ENCODE assay signal across 27 cellular contexts in the genomic region with DNA sequence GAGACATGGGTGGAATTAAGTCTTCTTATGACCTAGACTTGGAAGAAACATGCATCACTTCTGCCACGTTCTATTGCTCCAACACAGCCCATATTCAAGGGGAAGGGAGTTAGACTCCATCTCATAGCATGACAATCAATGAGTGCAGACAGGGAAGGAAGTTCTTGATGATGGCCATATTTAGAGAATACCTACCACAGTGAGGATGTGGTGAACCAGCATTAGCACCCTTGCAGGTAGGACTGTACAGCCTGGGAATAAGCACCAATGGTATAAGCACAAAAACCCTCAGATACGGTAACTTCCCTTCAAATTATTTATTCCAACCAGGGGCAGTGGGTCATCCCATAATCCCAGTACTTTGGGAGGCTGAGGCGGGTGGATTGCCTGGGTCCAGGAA. TPM values are rescaled to one million over a fixed set of nuclear protein-coding genes. Genes with fewer than 3 reads are reported as not detected.
DNase-seq lines count a peak whose midpoint lies in the region; ATAC-seq and TF ChIP-seq lines count a peak whose summit lies in the region.
"Had no signal": no experiment of that assay in that cellular context is flagged by ENCODE, and none has a peak within 500 bp of the region (broad histone marks: within the 10 kb centered on the region; RNA-seq: fewer than 3 reads in every experiment).

No MANE protein-coding gene starts in this region.

- H3K4me1 ChIP-seq in tibial artery: no peaks in the 10 kb centered on the region
- H3K4me1 ChIP-seq: BLaER1 had no signal

- H3K27ac Mint-ChIP-seq in activated CD4-positive, alpha-beta T cell treated with anti-CD3 and anti-CD28 coated beads, Interleukin-2, amount 10 ng/mL, durations not matched to agents 24 days and 14 days: no peak overlapping the region
- H3K27ac Mint-ChIP-seq in activated naive CD8-positive, alpha-beta T cell treated with anti-CD3 and anti-CD28 coated beads, Interleukin-2, amount 10 ng/mL, durations not matched to agents 7 days and 5 days: no peak overlapping the region
- H3K27ac Mint-ChIP-seq in activated naive CD8-positive, alpha-beta T cell treated with anti-CD3 and anti-CD28 coated beads for 36 hours: no peak overlapping the region
- H3K27ac Mint-ChIP-seq: CD4-positive, CD25-positive, alpha-beta regulatory T cell had no signal

- intact Hi-C loops in activated CD4-positive, alpha-beta T cell treated with anti-CD3 and anti-CD28 coated beads, Interleukin-2, amount 10 ng/mL, durations not matched to agents 24 days and 14 days (cut with micrococcal nuclease): no loop called here
- intact Hi-C loops in tibial artery (cut with DNase I; ENCODE audit: low total_unique reads): no loop called here

- no peaks in the 10 kb centered on the region for H3K36me3 Mint-ChIP-seq in activated CD4-positive, alpha-beta T cell treated with anti-CD3 and anti-CD28 coated beads, Interleukin-2, amount 10 ng/mL, durations not matched to agents 24 days and 14 days (ENCODE audit: low read depth)
- no peaks in the 10 kb centered on the region for H3K36me3 Mint-ChIP-seq in activated naive CD8-positive, alpha-beta T cell treated with anti-CD3 and anti-CD28 coated beads, Interleukin-2, amount 10 ng/mL, durations not matched to agents 7 days and 5 days
- H3K36me3 Mint-ChIP-seq in activated naive CD8-positive, alpha-beta T cell treated with anti-CD3 and anti-CD28 coated beads for 36 hours: no peaks in the 10 kb centered on the region
- H3K36me3 Mint-ChIP-seq: CD4-positive, CD25-positive, alpha-beta regulatory T cell had no signal

- peak; percentile 59 for DNase-seq in activated CD4-positive, alpha-beta T cell treated with anti-CD3 and anti-CD28 coated beads, Interleukin-2, amount 10 ng/mL, durations not matched to agents 24 days and 14 days
- DNase-seq in activated CD4-positive, alpha-beta T cell treated with anti-CD3 and anti-CD28 coated beads for 48 hours: no peak
- no peak for DNase-seq in activated naive CD8-positive, alpha-beta T cell treated with anti-CD3 and anti-CD28 coated beads, Interleukin-2, amount 10 ng/mL, durations not matched to agents 7 days and 5 days
- no peak for DNase-seq in activated naive CD8-positive, alpha-beta T cell treated with anti-CD3 and anti-CD28 coated beads for 36 hours
- DNase-seq in central memory CD4-positive, alpha-beta T cell: peak; percentile 10
- DNase-seq in NCI-H1436 (lab: John Stamatoyannopoulos, UW) (no peak), AG08396 (ENCODE audit: low spot score) (no peak), tibial artery (no peak)
- DNase-seq: ACHN, DMS153, DND-41, Kasumi-1, NCI-H1092 treated with DMSO at 0.1 percent for 48 hours, NCI-H1436 treated with DMSO at 0.1 percent for 48 hours, NCI-H187 treated with DMSO at 0.1 percent for 48 hours, NCI-H446, NCI-H524 treated with DMSO at 0.1 percent for 48 hours, NCI-H774, SIG-M5, SK-N-SH had no signal

- no peaks in the 10 kb centered on the region for H3K36me3 ChIP-seq in tibial artery
- H3K36me3 ChIP-seq: BLaER1 had no signal

- peaks cover 3% of the 10 kb centered on the region for H3K9me3 Mint-ChIP-seq in activated CD4-positive, alpha-beta T cell treated with anti-CD3 and anti-CD28 coated beads, Interleukin-2, amount 10 ng/mL, durations not matched to agents 24 days and 14 days
- no peaks in the 10 kb centered on the region for H3K9me3 Mint-ChIP-seq in activated naive CD8-positive, alpha-beta T cell treated with anti-CD3 and anti-CD28 coated beads, Interleukin-2, amount 10 ng/mL, durations not matched to agents 7 days and 5 days
- H3K9me3 Mint-ChIP-seq in activated naive CD8-positive, alpha-beta T cell treated with anti-CD3 and anti-CD28 coated beads for 36 hours: no peaks in the 10 kb centered on the region

- H3K27me3 ChIP-seq in tibial artery: no peaks in the 10 kb centered on the region

- ATAC-seq in activated naive CD8-positive, alpha-beta T cell treated with anti-CD3 and anti-CD28 coated beads, Interleukin-2, amount 10 ng/mL, durations not matched to agents 7 days and 5 days (ENCODE audit: low read depth): peak; percentile 88
- ATAC-seq: HepG2, K562 had no signal

- H3K4me3 Mint-ChIP-seq in activated CD4-positive, alpha-beta T cell treated with anti-CD3 and anti-CD28 coated beads, Interleukin-2, amount 10 ng/mL, durations not matched to agents 24 days and 14 days: no peak overlapping the region
- no peak overlapping the region for H3K4me3 Mint-ChIP-seq in activated naive CD8-positive, alpha-beta T cell treated with anti-CD3 and anti-CD28 coated beads, Interleukin-2, amount 10 ng/mL, durations not matched to agents 7 days and 5 days
- H3K4me3 Mint-ChIP-seq in activated naive CD8-positive, alpha-beta T cell treated with anti-CD3 and anti-CD28 coated beads for 36 hours: no peak overlapping the region
- H3K4me3 Mint-ChIP-seq: CD4-positive, CD25-positive, alpha-beta regulatory T cell had no signal

- POLR2A ChIA-PET in activated naive CD8-positive, alpha-beta T cell treated with anti-CD3 and anti-CD28 coated beads, Interleukin-2, amount 10 ng/mL, durations not matched to agents 7 days and 5 days (lab: Charles Lee): no interaction called here

- H3K27ac ChIP-seq in tibial artery: no peak overlapping the region
- H3K27ac ChIP-seq: 22Rv1, BLaER1 had no signal

- no peak overlapping the region for H3K4me3 ChIP-seq in tibial artery
- H3K4me3 ChIP-seq: BLaER1, K562 had no signal

- H3K27me3 Mint-ChIP-seq in activated CD4-positive, alpha-beta T cell treated with anti-CD3 and anti-CD28 coated beads, Interleukin-2, amount 10 ng/mL, durations not matched to agents 24 days and 14 days: peaks cover 2% of the 10 kb centered on the region
- H3K27me3 Mint-ChIP-seq in activated naive CD8-positive, alpha-beta T cell treated with anti-CD3 and anti-CD28 coated beads, Interleukin-2, amount 10 ng/mL, durations not matched to agents 7 days and 5 days: peaks cover 9% of the 10 kb centered on the region
- no peaks in the 10 kb centered on the region for H3K27me3 Mint-ChIP-seq in activated naive CD8-positive, alpha-beta T cell treated with anti-CD3 and anti-CD28 coated beads for 36 hours
- H3K27me3 Mint-ChIP-seq: CD4-positive, CD25-positive, alpha-beta regulatory T cell had no signal

- no peaks in the 10 kb centered on the region for H3K9me3 ChIP-seq in tibial artery
- H3K9me3 ChIP-seq: BLaER1, SK-N-SH had no signal

- peaks cover 19% of the 10 kb centered on the region for H3K4me1 Mint-ChIP-seq in activated CD4-positive, alpha-beta T cell treated with anti-CD3 and anti-CD28 coated beads, Interleukin-2, amount 10 ng/mL, durations not matched to agents 24 days and 14 days
- H3K4me1 Mint-ChIP-seq in activated naive CD8-positive, alpha-beta T cell treated with anti-CD3 and anti-CD28 coated beads, Interleukin-2, amount 10 ng/mL, durations not matched to agents 7 days and 5 days: peaks cover 14% of the 10 kb centered on the region
- peaks cover 9% of the 10 kb centered on the region for H3K4me1 Mint-ChIP-seq in activated naive CD8-positive, alpha-beta T cell treated with anti-CD3 and anti-CD28 coated beads for 36 hours

- no peak for TF ChIP-seq CTCF in tibial artery (IDR thresholded peaks at IDR 0.05)

RNA-seq across cellular contexts. Expression of a gene that starts 29.8 kb away (rescaled TPM):
- total RNA-seq in activated CD4-positive, alpha-beta T cell treated with anti-CD3 and anti-CD28 coated beads, Interleukin-2, amount 10 ng/mL, durations not matched to agents 24 days and 14 days: not detected in 2 replicates
- total RNA-seq in activated naive CD8-positive, alpha-beta T cell treated with anti-CD3 and anti-CD28 coated beads, Interleukin-2, amount 10 ng/mL, durations not matched to agents 7 days and 5 days: not detected
- total RNA-seq in activated naive CD8-positive, alpha-beta T cell treated with anti-CD3 and anti-CD28 coated beads for 36 hours: not detected
- total RNA-seq: CD4-positive, CD25-positive, alpha-beta regulatory T cell; HepG2; HT1080; M059J had no signal

RNA-seq across cellular contexts. Expression of a gene that starts 43.7 kb away (rescaled TPM):
- total RNA-seq in activated CD4-positive, alpha-beta T cell treated with anti-CD3 and anti-CD28 coated beads, Interleukin-2, amount 10 ng/mL, durations not matched to agents 24 days and 14 days: 0.45 TPM in 1 of 2 replicates, not detected in the other
- total RNA-seq in activated naive CD8-positive, alpha-beta T cell treated with anti-CD3 and anti-CD28 coated beads, Interleukin-2, amount 10 ng/mL, durations not matched to agents 7 days and 5 days: 1 to 10 TPM in 1 of 2 experiments, under 1 TPM in 1; 0.77 to 1.9 TPM
- under 1 TPM; 0.52 to 0.56 TPM for total RNA-seq in activated naive CD8-positive, alpha-beta T cell treated with anti-CD3 and anti-CD28 coated beads for 36 hours
- total RNA-seq: CD4-positive, CD25-positive, alpha-beta regulatory T cell; HepG2; HT1080; M059J had no signal

Comparison
In these comparisons a context has a peak if more than half of its experiments do, and no peak if none do; other contexts are left out.
1. DNase-seq: peak in activated CD4-positive, alpha-beta T cell treated with anti-CD3 and anti-CD28 coated beads, Interleukin-2, amount 10 ng/mL, durations not matched to agents 24 days and 14 days (single experiment) and central memory CD4-positive, alpha-beta T cell (single experiment); none in activated CD4-positive, alpha-beta T cell treated with anti-CD3 and anti-CD28 coated beads for 48 hours (single experiment), activated naive CD8-positive, alpha-beta T cell treated with anti-CD3 and anti-CD28 coated beads, Interleukin-2, amount 10 ng/mL, durations not matched to agents 7 days and 5 days (single experiment), activated naive CD8-positive, alpha-beta T cell treated with anti-CD3 and anti-CD28 coated beads for 36 hours (single experiment), NCI-H1436 (single experiment), AG08396 (single experiment) and tibial artery (0 of 2).